25 cellular contexts compared by ENCODE assay signal in the genomic region with DNA sequence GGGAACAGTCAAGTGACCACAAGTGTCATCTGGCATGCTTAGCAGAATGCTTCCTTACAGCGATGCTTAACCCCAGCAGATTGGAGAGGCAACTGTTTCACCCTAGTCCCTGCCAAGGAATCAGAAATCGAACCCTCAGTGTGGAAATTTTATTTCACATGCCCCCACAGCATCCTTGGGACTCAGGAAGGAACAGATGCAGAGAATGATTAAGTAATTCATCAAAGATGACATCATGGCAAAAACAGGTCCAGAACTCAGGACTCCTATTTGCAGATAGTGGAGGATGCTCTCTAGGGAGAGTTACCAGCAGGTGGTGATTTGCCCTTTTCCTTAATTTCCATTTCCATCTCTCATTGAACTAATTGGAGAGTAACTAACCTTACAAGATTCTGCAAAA.
"Had no signal": no experiment of that assay in that cellular context is flagged by ENCODE, and none has a peak within 500 bp of the region (broad histone marks: within the 10 kb centered on the region; RNA-seq: fewer than 3 reads in every experiment).

No MANE protein-coding gene starts in this region.

- H3K27ac Mint-ChIP-seq: activated CD8-positive, alpha-beta T cell treated with anti-CD3 and anti-CD28 coated beads for 36 hours; activated T-cell treated with anti-CD3 and anti-CD28 coated beads, Interleukin-2, amount 50 U/mL, for 72 hours; activated T-helper 2 cell treated with anti-CD3 and anti-CD28 coated beads, Interferon-gamma antibody, Interleukin-2, Interleukin-4, amounts not matched to agents 10 μg/mL and 5 μg/mL and 100 μg/mL, durations not matched to agents 14 hours and 24 hours and 36 hours; T-helper 1 cell treated with Interleukin-12 subunit alpha and Interleukin-12 subunit beta and Interleukin-4 antibody, amounts not matched to agents 30 μg/mL and 1 μg/mL, for 36 hours had no signal

- H3K36me3 ChIP-seq: Peyer's patch, SJSA1 had no signal

- DNase-seq: activated CD4-positive, alpha-beta T cell treated with anti-CD3 and anti-CD28 coated beads for 4 hours; activated CD8-positive, alpha-beta memory T cell treated with anti-CD3 and anti-CD28 coated beads, Interleukin-2, amount 50 U/mL, for 4 hours; activated CD8-positive, alpha-beta T cell treated with anti-CD3 and anti-CD28 coated beads for 36 hours; activated gamma-delta T cell treated with Interleukin-2 at 50 U/mL for 16 hours; activated naive CD4-positive, alpha-beta T cell treated with anti-CD3 and anti-CD28 coated beads, Interleukin-2, amount 50 U/mL, for 16 hours; activated T-cell treated with anti-CD3 and anti-CD28 coated beads, Interleukin-2, amount 50 U/mL, for 72 hours; aorta; body of pancreas; central memory CD4-positive, alpha-beta T cell; IMR-90; KBM-7; NCI-H1092; NCI-H1417; NCI-H187 treated with DMSO at 0.1 percent for 48 hours; NCI-H2081 treated with DMSO at 0.1 percent for 48 hours; NCI-H345; NCI-H510A; NCI-H748 treated with DMSO at 0.1 percent for 48 hours; OCI-M1; Peyer's patch; Right ventricle myocardium superior had no signal

- H3K27ac ChIP-seq: body of pancreas, Peyer's patch, RWPE1, SJSA1 had no signal

- H3K4me1 ChIP-seq: body of pancreas, Peyer's patch, SJSA1 had no signal

- H3K9me3 ChIP-seq: body of pancreas, Peyer's patch, SJSA1 had no signal

- H3K27me3 ChIP-seq: body of pancreas, Peyer's patch had no signal

- H3K4me3 Mint-ChIP-seq: activated CD8-positive, alpha-beta T cell treated with anti-CD3 and anti-CD28 coated beads for 36 hours; activated T-cell treated with anti-CD3 and anti-CD28 coated beads, Interleukin-2, amount 50 U/mL, for 72 hours; T-helper 1 cell treated with Interleukin-12 subunit alpha and Interleukin-12 subunit beta and Interleukin-4 antibody, amounts not matched to agents 30 μg/mL and 1 μg/mL, for 36 hours had no signal

- H3K4me3 ChIP-seq: body of pancreas, Peyer's patch, SJSA1 had no signal

- H3K9me3 Mint-ChIP-seq: activated CD8-positive, alpha-beta T cell treated with anti-CD3 and anti-CD28 coated beads for 36 hours; activated T-cell treated with anti-CD3 and anti-CD28 coated beads, Interleukin-2, amount 50 U/mL, for 72 hours; activated T-helper 2 cell treated with anti-CD3 and anti-CD28 coated beads, Interferon-gamma antibody, Interleukin-2, Interleukin-4, amounts not matched to agents 10 μg/mL and 5 μg/mL and 100 μg/mL, durations not matched to agents 14 hours and 24 hours and 36 hours; T-helper 1 cell treated with Interleukin-12 subunit alpha and Interleukin-12 subunit beta and Interleukin-4 antibody, amounts not matched to agents 30 μg/mL and 1 μg/mL, for 36 hours had no signal
